In the genomic region with DNA sequence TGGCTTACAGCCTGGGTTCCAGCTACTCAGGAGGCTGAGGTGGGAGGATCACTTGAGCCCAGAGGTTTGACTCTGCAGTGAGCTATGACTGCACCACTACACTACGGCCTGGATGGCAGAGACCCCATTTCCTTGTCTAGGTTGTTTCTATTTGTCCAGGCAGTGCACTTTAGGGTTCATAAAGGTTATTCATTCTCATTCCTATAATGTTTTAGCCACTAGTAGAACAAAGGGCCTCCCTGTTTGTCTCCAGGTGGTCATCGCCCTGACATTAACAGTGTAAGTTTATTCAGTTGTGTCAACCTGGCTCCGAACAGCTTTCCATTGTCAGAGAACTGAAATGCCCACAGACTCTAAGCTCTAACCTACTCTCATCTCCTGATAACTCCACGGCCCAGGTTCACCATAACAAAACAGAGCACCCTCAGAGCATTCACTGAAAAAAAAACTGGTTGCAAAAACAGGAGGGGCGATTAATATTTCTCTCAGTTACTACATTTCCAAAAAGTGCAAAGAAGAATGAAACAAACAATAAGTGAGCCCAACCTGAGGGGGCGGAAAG, we compare ENCODE assay signal across 1 cellular context.
TF ChIP-seq lines count a peak whose summit lies in the region.

No MANE protein-coding gene starts in this region.

TF ChIP-seq in HepG2, 621 proteins besides CTCF, POLR2A, EP300 and RAD21 (continued from another document and continues in another):
- TF ChIP-seq ZNF770 (CRISPR knock-in tag; IDR thresholded peaks at IDR 0.05): peak; percentile 99
- no peak for TF ChIP-seq ZIK1 (CRISPR knock-in tag; IDR thresholded peaks at IDR 0.05; ENCODE audit: borderline replicate concordance, low read depth)
- no peak for TF ChIP-seq KAT2B (IDR thresholded peaks at IDR 0.05; ENCODE audit: borderline replicate concordance, low read depth, low read length)
- TF ChIP-seq ZNF589 (CRISPR knock-in tag; conservative IDR thresholded peaks at IDR 0.05): no peak
- TF ChIP-seq MEIS1 (CRISPR knock-in tag; IDR thresholded peaks at IDR 0.05; ENCODE audit: borderline replicate concordance): no peak
- TF ChIP-seq ZNF850 (CRISPR knock-in tag; conservative IDR thresholded peaks at IDR 0.05): no peak
- TF ChIP-seq IKZF4 (CRISPR knock-in tag; IDR thresholded peaks at IDR 0.05; ENCODE audit: borderline replicate concordance, low read depth, not compliant biosample characterization): no peak
- TF ChIP-seq, protein P1, sequence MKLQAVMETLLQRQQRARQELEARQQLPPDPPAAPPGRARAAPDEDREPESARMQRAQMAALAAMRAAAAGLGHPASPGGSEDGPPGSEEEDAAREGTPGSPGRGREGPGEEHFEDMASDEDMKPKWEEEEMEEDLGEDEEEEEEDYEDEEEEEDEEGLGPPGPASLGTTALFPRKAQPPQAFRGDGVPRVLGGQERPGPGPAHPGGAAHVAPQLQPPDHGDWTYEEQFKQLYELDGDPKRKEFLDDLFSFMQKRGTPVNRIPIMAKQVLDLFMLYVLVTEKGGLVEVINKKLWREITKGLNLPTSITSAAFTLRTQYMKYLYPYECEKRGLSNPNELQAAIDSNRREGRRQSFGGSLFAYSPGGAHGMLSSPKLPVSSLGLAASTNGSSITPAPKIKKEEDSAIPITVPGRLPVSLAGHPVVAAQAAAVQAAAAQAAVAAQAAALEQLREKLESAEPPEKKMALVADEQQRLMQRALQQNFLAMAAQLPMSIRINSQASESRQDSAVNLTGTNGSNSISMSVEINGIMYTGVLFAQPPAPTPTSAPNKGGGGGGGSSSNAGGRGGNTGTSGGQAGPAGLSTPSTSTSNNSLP (IDR thresholded peaks at IDR 0.05; ENCODE audit: low read depth, low read length): peak; percentile 89
- no peak for TF ChIP-seq ZNF816 (CRISPR knock-in tag; IDR thresholded peaks at IDR 0.05; ENCODE audit: borderline replicate concordance)
- TF ChIP-seq BCLAF1 (IDR thresholded peaks at IDR 0.05): no peak
- no peak for TF ChIP-seq RFX3 (CRISPR knock-in tag; IDR thresholded peaks at IDR 0.05)
- TF ChIP-seq SRY (CRISPR knock-in tag; IDR thresholded peaks at IDR 0.05): no peak
- no peak for TF ChIP-seq ZNF296 (CRISPR knock-in tag; conservative IDR thresholded peaks at IDR 0.05)
- no peak for TF ChIP-seq ZNF687 (CRISPR knock-in tag; IDR thresholded peaks at IDR 0.05)
- TF ChIP-seq NFYC (CRISPR knock-in tag; IDR thresholded peaks at IDR 0.05): no peak
- no peak for TF ChIP-seq HOXD1 (CRISPR knock-in tag; IDR thresholded peaks at IDR 0.05)
- 0 out of 2 replicates have a peak, but pooled peaks have one; percentile 50 for TF ChIP-seq ZSCAN25 (CRISPR knock-in tag; IDR thresholded peaks at IDR 0.05)
- TF ChIP-seq, protein P2, sequence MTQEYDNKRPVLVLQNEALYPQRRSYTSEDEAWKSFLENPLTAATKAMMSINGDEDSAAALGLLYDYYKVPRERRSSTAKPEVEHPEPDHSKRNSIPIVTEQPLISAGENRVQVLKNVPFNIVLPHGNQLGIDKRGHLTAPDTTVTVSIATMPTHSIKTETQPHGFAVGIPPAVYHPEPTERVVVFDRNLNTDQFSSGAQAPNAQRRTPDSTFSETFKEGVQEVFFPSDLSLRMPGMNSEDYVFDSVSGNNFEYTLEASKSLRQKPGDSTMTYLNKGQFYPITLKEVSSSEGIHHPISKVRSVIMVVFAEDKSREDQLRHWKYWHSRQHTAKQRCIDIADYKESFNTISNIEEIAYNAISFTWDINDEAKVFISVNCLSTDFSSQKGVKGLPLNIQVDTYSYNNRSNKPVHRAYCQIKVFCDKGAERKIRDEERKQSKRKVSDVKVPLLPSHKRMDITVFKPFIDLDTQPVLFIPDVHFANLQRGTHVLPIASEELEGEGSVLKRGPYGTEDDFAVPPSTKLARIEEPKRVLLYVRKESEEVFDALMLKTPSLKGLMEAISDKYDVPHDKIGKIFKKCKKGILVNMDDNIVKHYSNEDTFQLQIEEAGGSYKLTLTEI (CRISPR knock-in tag; conservative IDR thresholded peaks at IDR 0.05): no peak
- TF ChIP-seq ZBTB4 (CRISPR knock-in tag; IDR thresholded peaks at IDR 0.05; ENCODE audit: borderline replicate concordance): no peak
- peak; percentile 52 for TF ChIP-seq HNF4A (CRISPR knock-in tag; IDR thresholded peaks at IDR 0.05)
- 0 out of 2 replicates have a peak, but pooled peaks have one; percentile 28 for TF ChIP-seq HHEX (CRISPR knock-in tag; IDR thresholded peaks at IDR 0.05)
- TF ChIP-seq DPF2 (CRISPR knock-in tag; IDR thresholded peaks at IDR 0.05; ENCODE audit: borderline replicate concordance, low read depth): peak; percentile 86
- TF ChIP-seq, protein P3, sequence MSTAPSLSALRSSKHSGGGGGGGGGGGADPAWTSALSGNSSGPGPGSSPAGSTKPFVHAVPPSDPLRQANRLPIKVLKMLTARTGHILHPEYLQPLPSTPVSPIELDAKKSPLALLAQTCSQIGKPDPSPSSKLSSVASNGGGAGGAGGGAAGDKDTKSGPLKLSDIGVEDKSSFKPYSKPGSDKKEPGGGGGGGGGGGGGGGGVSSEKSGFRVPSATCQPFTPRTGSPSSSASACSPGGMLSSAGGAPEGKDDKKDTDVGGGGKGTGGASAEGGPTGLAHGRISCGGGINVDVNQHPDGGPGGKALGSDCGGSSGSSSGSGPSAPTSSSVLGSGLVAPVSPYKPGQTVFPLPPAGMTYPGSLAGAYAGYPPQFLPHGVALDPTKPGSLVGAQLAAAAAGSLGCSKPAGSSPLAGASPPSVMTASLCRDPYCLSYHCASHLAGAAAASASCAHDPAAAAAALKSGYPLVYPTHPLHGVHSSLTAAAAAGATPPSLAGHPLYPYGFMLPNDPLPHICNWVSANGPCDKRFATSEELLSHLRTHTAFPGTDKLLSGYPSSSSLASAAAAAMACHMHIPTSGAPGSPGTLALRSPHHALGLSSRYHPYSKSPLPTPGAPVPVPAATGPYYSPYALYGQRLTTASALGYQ (CRISPR knock-in tag; IDR thresholded peaks at IDR 0.05): no peak
- TF ChIP-seq ZNF235 (CRISPR knock-in tag; IDR thresholded peaks at IDR 0.05; ENCODE audit: borderline replicate concordance): no peak
- no peak for TF ChIP-seq LRRFIP1 (CRISPR knock-in tag; conservative IDR thresholded peaks at IDR 0.05)
- no peak for TF ChIP-seq HNRNPL (IDR thresholded peaks at IDR 0.05; ENCODE audit: low read depth, low read length)
